In the genomic region with DNA sequence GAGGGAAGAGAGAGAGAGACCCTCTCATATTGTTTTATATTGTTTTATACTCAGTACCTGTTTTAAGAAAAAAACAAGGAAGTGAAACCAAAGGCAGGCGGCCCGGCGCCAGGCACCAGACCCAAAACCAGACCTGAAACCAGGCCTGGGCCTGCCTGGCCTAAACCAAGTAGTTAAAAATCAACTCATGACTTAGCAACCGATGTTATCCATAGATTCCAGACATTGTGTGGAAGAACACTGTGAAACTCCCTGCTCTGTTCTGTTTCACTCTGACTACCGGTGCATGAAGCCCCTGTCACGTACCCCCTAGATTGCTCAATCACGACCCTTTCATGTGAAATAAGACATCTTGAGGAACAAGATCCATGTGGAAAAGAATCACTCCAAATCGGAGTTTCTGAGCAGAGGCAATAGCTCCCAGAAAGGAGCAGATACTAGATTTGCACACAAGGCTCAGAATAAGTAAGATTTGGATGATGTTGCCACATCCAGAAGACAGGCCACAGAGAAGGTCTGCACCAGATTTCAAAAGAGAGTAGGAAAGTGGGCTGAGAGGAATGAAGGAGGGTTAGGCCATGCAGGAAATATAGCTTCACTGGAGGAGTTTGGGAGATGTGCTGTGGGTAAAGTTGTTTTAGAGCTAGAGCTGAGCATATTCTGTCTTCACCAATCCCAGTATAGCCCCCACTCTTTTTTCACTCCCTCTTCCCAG, we compare ENCODE assay signal across 15 cellular contexts.
DNase-seq lines count a peak whose midpoint lies in the region; ATAC-seq and TF ChIP-seq lines count a peak whose summit lies in the region.
"Had no signal": no experiment of that assay in that cellular context is flagged by ENCODE, and none has a peak within 500 bp of the region (broad histone marks: within the 10 kb centered on the region; RNA-seq: fewer than 3 reads in every experiment).

No MANE protein-coding gene starts in this region.

- H3K27me3 ChIP-seq in OCI-LY1 (ENCODE audit: insufficient read depth, low read length) = no peaks in the 10 kb centered on the region
- H3K27me3 ChIP-seq: brain microvascular endothelial cell, hepatocyte had no signal

- peak overlapping the region; percentile 26 to 51 for H3K4me3 Mint-ChIP-seq in stimulated activated naive B cell treated with anti-CD40 and anti-IgM and Interleukin-4, amounts not matched to agents 10 μg/mL and 1 μg/mL and 100 μg/mL, for 72 hours
- H3K4me3 Mint-ChIP-seq: GM23338; stimulated activated naive CD8-positive, alpha-beta T cell treated with anti-CD3 and anti-CD28 coated beads, Interleukin-15, amount 100 ng/mL, for 72 hours had no signal

- no peak for TF ChIP-seq CTCF in OCI-LY1 (IDR thresholded peaks at IDR 0.05; ENCODE audit: low read length)

- no peaks in the 10 kb centered on the region for H3K79me2 ChIP-seq in OCI-LY1 (ENCODE audit: insufficient read depth, low read length)
- H3K79me2 ChIP-seq: hepatocyte had no signal

- H3K9me3 Mint-ChIP-seq in stimulated activated naive B cell treated with anti-CD40 and anti-IgM and Interleukin-4, amounts not matched to agents 10 μg/mL and 1 μg/mL and 100 μg/mL, for 72 hours = no peaks in the 10 kb centered on the region
- H3K9me3 Mint-ChIP-seq: stimulated activated naive CD8-positive, alpha-beta T cell treated with anti-CD3 and anti-CD28 coated beads, Interleukin-15, amount 100 ng/mL, for 72 hours had no signal

- no peak overlapping the region for H3K4me3 ChIP-seq in OCI-LY1 (ENCODE audit: low read depth, low read length, poor library complexity, severe bottlenecking)
- H3K4me3 ChIP-seq: GM23338, hepatocyte, lung had no signal

- H3K9me3 ChIP-seq in OCI-LY1 (ENCODE audit: low read length) = no peaks in the 10 kb centered on the region

- no peaks in the 10 kb centered on the region for H4K20me1 ChIP-seq in OCI-LY1 (ENCODE audit: insufficient read depth, low read length)

- H2AFZ ChIP-seq in OCI-LY1 (ENCODE audit: low read length) = no peak overlapping the region
- H2AFZ ChIP-seq: GM23338, hepatocyte had no signal

- no peaks in the 10 kb centered on the region for H3K27me3 Mint-ChIP-seq in stimulated activated naive B cell treated with anti-CD40 and anti-IgM and Interleukin-4, amounts not matched to agents 10 μg/mL and 1 μg/mL and 100 μg/mL, for 72 hours
- H3K27me3 Mint-ChIP-seq: stimulated activated naive CD8-positive, alpha-beta T cell treated with anti-CD3 and anti-CD28 coated beads, Interleukin-15, amount 100 ng/mL, for 72 hours had no signal

- peak overlapping the region; percentile 51; the same call in 1 of the 2 replicates for H3K9ac ChIP-seq in OCI-LY1 (ENCODE audit: low read length)

- peak; percentile 70 for DNase-seq in stimulated activated naive B cell treated with anti-CD40 and anti-IgM and Interleukin-4, amounts not matched to agents 10 μg/mL and 1 μg/mL and 100 μg/mL, for 72 hours
- DNase-seq in caudate nucleus (lab: John Stamatoyannopoulos, UW) (no peak), OCI-M2 (lab: John Stamatoyannopoulos, UW; ENCODE audit: unreplicated experiment) (no peak), NCI-H524 (lab: John Stamatoyannopoulos, UW) (no peak)
- DNase-seq: activated CD4-positive, alpha-beta T cell treated with anti-CD3 and anti-CD28 coated beads for 48 hours; brain microvascular endothelial cell; stimulated activated CD4-positive, alpha-beta T cell treated with anti-CD3 and anti-CD28 coated beads, Interleukin-1b, Interleukin-23, amount 100 ng/mL, for 48 hours; stimulated activated naive CD8-positive, alpha-beta T cell treated with anti-CD3 and anti-CD28 coated beads, Interleukin-15, amount 100 ng/mL, for 72 hours; SW 1271 had no signal

- ATAC-seq in GM19023 (IDR thresholded peaks at IDR 0.05; ENCODE audit: unreplicated experiment) (peak; percentile 60), HG02885 (IDR thresholded peaks at IDR 0.05; ENCODE audit: poor library complexity, unreplicated experiment) (peak; percentile 50)
- peak; percentile 68 to 84 for ATAC-seq in stimulated activated naive B cell treated with anti-CD40 and anti-IgM and Interleukin-4, amounts not matched to agents 10 μg/mL and 1 μg/mL and 100 μg/mL, for 72 hours (replicated peaks)
- ATAC-seq: GM23338; stimulated activated naive CD8-positive, alpha-beta T cell treated with anti-CD3 and anti-CD28 coated beads, Interleukin-15, amount 100 ng/mL, for 72 hours had no signal

- H3K27ac ChIP-seq in OCI-LY1 (ENCODE audit: low read depth, low read length, poor library complexity, severe bottlenecking) = peak overlapping the region; percentile 62
- no peak overlapping the region for H3K27ac ChIP-seq in caudate nucleus (ENCODE audit: low read depth, low read length)
- H3K27ac ChIP-seq: brain microvascular endothelial cell, hepatocyte had no signal

- H3K9me2 ChIP-seq in OCI-LY1 (ENCODE audit: low read depth, low read length) = no peaks in the 10 kb centered on the region

- peaks cover 13 to 14% of the 10 kb centered on the region in 2 donors for H3K4me1 Mint-ChIP-seq in stimulated activated naive B cell treated with anti-CD40 and anti-IgM and Interleukin-4, amounts not matched to agents 10 μg/mL and 1 μg/mL and 100 μg/mL, for 72 hours
- H3K4me1 Mint-ChIP-seq: GM23338; stimulated activated naive CD8-positive, alpha-beta T cell treated with anti-CD3 and anti-CD28 coated beads, Interleukin-15, amount 100 ng/mL, for 72 hours had no signal

- no peaks in the 10 kb centered on the region for H3F3A ChIP-seq in OCI-LY1 (ENCODE audit: insufficient read depth, low read length)

- no peaks in the 10 kb centered on the region for H3K36me3 ChIP-seq in OCI-LY1 (ENCODE audit: insufficient read depth, low read length)
- H3K36me3 ChIP-seq: brain microvascular endothelial cell had no signal

- peak overlapping the region; percentile 89 for H3K27ac Mint-ChIP-seq in stimulated activated naive B cell treated with anti-CD40 and anti-IgM and Interleukin-4, amounts not matched to agents 10 μg/mL and 1 μg/mL and 100 μg/mL, for 72 hours
- H3K27ac Mint-ChIP-seq: GM23338; stimulated activated naive CD8-positive, alpha-beta T cell treated with anti-CD3 and anti-CD28 coated beads, Interleukin-15, amount 100 ng/mL, for 72 hours had no signal

- peaks cover 18% of the 10 kb centered on the region for H3K4me1 ChIP-seq in OCI-LY1 (ENCODE audit: insufficient read depth, low read length, severe bottlenecking)

- H3K36me3 Mint-ChIP-seq in stimulated activated naive B cell treated with anti-CD40 and anti-IgM and Interleukin-4, amounts not matched to agents 10 μg/mL and 1 μg/mL and 100 μg/mL, for 72 hours = no peaks in the 10 kb centered on the region

- H3K4me2 ChIP-seq in OCI-LY1 (ENCODE audit: low read length) = peak overlapping the region; percentile 56
- H3K4me2 ChIP-seq: GM23338, hepatocyte had no signal
